ENCODE assay signal across 8 cellular contexts in the genomic region with DNA sequence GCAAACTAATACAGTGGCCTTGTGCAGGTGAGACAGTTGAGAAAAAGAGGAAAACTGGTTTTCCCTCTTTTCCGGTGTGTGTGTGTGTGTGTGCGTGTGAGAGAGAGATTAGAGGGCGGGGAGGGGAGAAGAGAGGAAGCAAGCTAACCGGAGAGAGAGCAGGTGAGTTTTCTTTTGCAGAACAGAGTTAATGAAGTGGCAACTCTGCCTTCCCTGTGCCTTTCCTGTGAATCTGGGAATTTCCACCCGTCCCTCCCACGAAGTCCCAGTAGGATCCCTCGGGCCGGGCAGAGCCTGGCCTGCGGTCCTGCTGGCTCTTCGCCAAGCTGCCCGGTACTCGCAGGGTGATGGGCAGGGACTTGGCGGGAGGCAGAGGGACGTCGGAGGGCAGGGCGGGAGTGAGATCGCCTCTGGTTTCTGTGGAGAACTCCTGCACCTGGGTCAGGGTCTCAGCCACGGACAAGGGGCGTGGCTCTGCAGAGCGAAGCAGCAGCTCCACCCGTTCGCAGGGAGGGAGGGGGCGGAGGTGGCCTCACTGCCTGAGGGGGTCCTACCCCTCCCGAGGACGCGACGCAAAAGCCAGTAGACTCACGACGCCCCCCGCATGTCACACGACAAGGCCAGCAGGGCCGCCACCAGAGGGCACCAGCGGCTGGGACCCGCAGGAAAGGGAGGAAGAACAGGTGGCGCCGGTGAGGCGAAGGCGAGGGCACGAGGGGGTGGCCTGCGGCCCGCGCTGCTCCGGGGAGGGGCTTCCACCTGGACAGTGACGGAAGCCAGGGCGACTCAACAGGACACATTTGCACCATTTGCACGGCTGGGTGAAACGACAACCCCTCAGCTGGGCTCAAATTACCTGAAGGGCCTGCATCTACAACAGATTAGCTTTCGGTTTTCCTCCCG. TPM values are rescaled to one million over a fixed set of nuclear protein-coding genes. Genes with fewer than 3 reads are reported as not detected.
DNase-seq lines count a peak whose midpoint lies in the region; ATAC-seq, FAIRE-seq and TF ChIP-seq lines count a peak whose summit lies in the region.

No MANE protein-coding gene starts in this region.

- TF ChIP-seq CTCF in GM06990 (IDR thresholded peaks at IDR 0.05; ENCODE audit: insufficient read depth, low read length, poor library complexity, severe bottlenecking) (peak; percentile 94), PC-3 (conservative IDR thresholded peaks at IDR 0.05; ENCODE audit: low read depth, low read length) (peak; percentile 99), osteoblast (IDR thresholded peaks at IDR 0.05; ENCODE audit: extremely low read depth, low read depth, low read length) (peak; percentile 51), tibial artery (IDR thresholded peaks at IDR 0.05) (peak; percentile 39 to 53)

- CTCF ChIA-PET in PC-3 (lab: Charles Lee): no interaction called here

- H3K9ac ChIP-seq in PC-3 (ENCODE audit: low read length): peak overlapping the region; percentile 44

- H3K9me3 ChIP-seq in PC-3 (ENCODE audit: low read length): no peaks in the 10 kb centered on the region
- H3K9me3 ChIP-seq in osteoblast (ENCODE audit: low read depth, low read length): no peaks in the 10 kb centered on the region
- H3K9me3 ChIP-seq in tibial artery: no peaks in the 10 kb centered on the region

- H3F3A ChIP-seq in PC-3 (ENCODE audit: low read length, unreplicated experiment): no peaks in the 10 kb centered on the region

- H3K27me3 ChIP-seq in GM06990 (replicated peaks; ENCODE audit: control insufficient read depth, insufficient read depth, low read length): no peaks in the 10 kb centered on the region
- no peaks in the 10 kb centered on the region for H3K27me3 ChIP-seq in PC-3 (ENCODE audit: low read length)
- peaks cover 12% of the 10 kb centered on the region for H3K27me3 ChIP-seq in osteoblast (ENCODE audit: insufficient read depth, low read length)
- H3K27me3 ChIP-seq in tibial artery: peaks cover 0 to 10% of the 10 kb centered on the region in 2 donors

- H3K79me2 ChIP-seq in PC-3 (ENCODE audit: low read length) (no peaks in the 10 kb centered on the region), osteoblast (ENCODE audit: insufficient read depth, low read length) (no peaks in the 10 kb centered on the region)

- H3K36me3 ChIP-seq in GM06990 (ENCODE audit: control insufficient read depth, insufficient read depth, low read length) (no peaks in the 10 kb centered on the region), PC-3 (ENCODE audit: low read depth, low read length) (no peaks in the 10 kb centered on the region), osteoblast (ENCODE audit: insufficient read depth, low read length) (no peaks in the 10 kb centered on the region), tibial artery (no peaks in the 10 kb centered on the region)

- H3K4me2 ChIP-seq in PC-3 (ENCODE audit: low read length): peak overlapping the region; percentile 93
- peak overlapping the region; percentile 85 for H3K4me2 ChIP-seq in osteoblast (ENCODE audit: insufficient read depth, low read length)

- BruUV-seq in PC-3 (replicated peaks; lab: Mats Ljungman, UMichigan): no TSS peak

- no peaks in the 10 kb centered on the region for H4K20me1 ChIP-seq in PC-3 (ENCODE audit: low read length)
- no peaks in the 10 kb centered on the region for H4K20me1 ChIP-seq in osteoblast (ENCODE audit: insufficient read depth, low read length)

- H3K27ac ChIP-seq in PC-3 (ENCODE audit: low read length): peak overlapping the region; percentile 26
- no peak overlapping the region for H3K27ac ChIP-seq in osteoblast (ENCODE audit: low read depth, low read length)
- H3K27ac ChIP-seq in tibial artery: no peak overlapping the region

- peak; percentile 79 for DNase-seq in GM06990 (ENCODE audit: extremely low read depth, insufficient read length)
- peak in 54 of 76 experiments; percentile 9 to 70 (median 47) for DNase-seq in HUDEP-2 (lab: John Stamatoyannopoulos, UW; ENCODE audit: unreplicated experiment in 76 of 76)
- DNase-seq in PC-3: peak; percentile 79
- DNase-seq in activated T-helper 1 cell treated with anti-CD3 and anti-CD28 coated beads, Interleukin-2, amount 50 U/mL, for 16 hours (ENCODE audit: low read depth in 1 of 2, low spot score in 1 of 2): peak; percentile 43 to 53
- DNase-seq in frontal cortex (ENCODE audit: low spot score in 2 of 2): peak; percentile 46 to 73
- DNase-seq in osteoblast (ENCODE audit: insufficient read length, low spot score, missing footprints): peak; percentile 92
- no peak for DNase-seq in tibial artery

- intact Hi-C loops in PC-3 (cut with micrococcal nuclease): loop anchor here (1.0 to 5.0 kb wide), 2 partner anchors 78 to 261 kb away; no protein-coding TSS in a partner anchor
- intact Hi-C loops in tibial artery (cut with DNase I; ENCODE audit: low total_unique reads): no loop called here

- POLR2A ChIA-PET in PC-3 (lab: Charles Lee; ENCODE audit: unreplicated experiment): no interaction called here

- H3K4me3 ChIP-seq in GM06990 (replicated peaks; ENCODE audit: low read depth, low read length) (peak overlapping the region; percentile 55), PC-3 (ENCODE audit: low read length) (peak overlapping the region; percentile 64), osteoblast (ENCODE audit: insufficient read depth, low read length) (peak overlapping the region; percentile 68), tibial artery (peak overlapping the region; percentile 40 to 43)

- H3K4me1 ChIP-seq in PC-3 (ENCODE audit: insufficient read depth, low read length) (peaks cover 18% of the 10 kb centered on the region), osteoblast (ENCODE audit: insufficient read depth, low read length) (peaks cover 12% of the 10 kb centered on the region), tibial artery (peaks cover 0 to 15% (median 11%) of the 10 kb centered on the region in 4 donors)

- H3K9me2 ChIP-seq in PC-3 (replicated peaks; ENCODE audit: low read length): no peaks in the 10 kb centered on the region

- no peak for FAIRE-seq in frontal cortex (lab: Jason Lieb, UNC)

- ATAC-seq in PC-3 (peak; percentile 85), HG03378 (IDR thresholded peaks at IDR 0.05; ENCODE audit: unreplicated experiment) (no peak)

- H2AFZ ChIP-seq in PC-3 (ENCODE audit: low read length) (peak overlapping the region; percentile 88), osteoblast (ENCODE audit: low read length) (peak overlapping the region; percentile 59)

RNA-seq across cellular contexts. Expression of a gene that starts 51.2 kb away (rescaled TPM):
- 20.2 and 24.7 TPM in 2 replicates for total RNA-seq in PC-3 (2014; rRNA removed)
- 35.1 TPM for total RNA-seq in frontal cortex
- total RNA-seq in osteoblast: 3.3 and 4.4 TPM in 2 replicates

RNA-seq across cellular contexts. Expression of a gene that starts 59.2 kb away (rescaled TPM):
- 28.6 and 36.2 TPM in 2 replicates for total RNA-seq in PC-3 (2014; rRNA removed)
- 25.3 TPM for total RNA-seq in frontal cortex
- total RNA-seq in osteoblast: 13.6 and 14.8 TPM in 2 replicates

Comparison
In these comparisons a context has a peak if more than half of its experiments do, and no peak if none do; other contexts are left out.
1. DNase-seq: peak in GM06990 (single experiment), HUDEP-2 (54 of 76), PC-3 (single experiment), activated T-helper 1 cell treated with anti-CD3 and anti-CD28 coated beads, Interleukin-2, amount 50 U/mL, for 16 hours (2 of 2), frontal cortex (2 of 2) and osteoblast (single experiment); none in tibial artery (0 of 2).
2. CTCF ChIP-seq: peak in every context shown above with its lines; median percentile 99 in PC-3; 94 in GM06990; 51 in osteoblast; 46 in tibial artery.
3. Peak in every context shown above with its lines, with median percentiles within 50 percentile points of each other: H3K4me3 ChIP-seq.